Comparison of ENCODE assay signal across 15 cellular contexts in genomic region chr2:51995293-51995692, GRCh38.
A peak's percentile ranks its signal among the peaks of the same experiment; 100 is the strongest.
DNase-seq lines count a peak whose midpoint lies in the region; ATAC-seq and TF ChIP-seq lines count a peak whose summit lies in the region.
"Had no signal": no experiment of that assay in that cellular context is flagged by ENCODE, and none has a peak within 500 bp of the region (broad histone marks: within the 10 kb centered on the region; RNA-seq: fewer than 3 reads in every experiment).

No MANE protein-coding gene starts in this region.

- H3K4me1 Mint-ChIP-seq in activated T-cell treated with anti-CD3 and anti-CD28 coated beads, Interleukin-2, amount 50 U/mL, for 4 hours (ENCODE audit: low read depth) = no peaks in the 10 kb centered on the region
- H3K4me1 Mint-ChIP-seq: neural crest cell had no signal

- no peaks in the 10 kb centered on the region for H3K9me3 ChIP-seq in AG04450 (ENCODE audit: control insufficient read depth, insufficient read depth, low read length)
- H3K9me3 ChIP-seq: Peyer's patch had no signal

- TF ChIP-seq CTCF in AG04450 (IDR thresholded peaks at IDR 0.05; ENCODE audit: low read depth, low read length) (no peak), astrocyte of the spinal cord (IDR thresholded peaks at IDR 0.05; ENCODE audit: low read depth, low read length) (no peak)

- DNase-seq in AG04450 (ENCODE audit: low read depth, low spot score) = peak; percentile 36
- DNase-seq in HCEC 1CT = peak; percentile 84
- DNase-seq in astrocyte of the spinal cord (ENCODE audit: low read depth, low spot score) = peak; percentile 83
- DNase-seq in glomerular visceral epithelial cell (ENCODE audit: extremely low spot score) = peak; percentile 7
- no peak for DNase-seq in activated naive CD4-positive, alpha-beta T cell treated with anti-CD3 and anti-CD28 coated beads, Interleukin-2, amount 50 U/mL, for 16 hours
- no peak for DNase-seq in activated T-cell treated with anti-CD3 and anti-CD28 coated beads, Interleukin-2, amount 50 U/mL, for 4 hours
- no peak for DNase-seq in NCI-H1417 treated with DMSO at 0.1 percent for 48 hours (lab: John Stamatoyannopoulos, UW)
- DNase-seq: activated CD4-positive, alpha-beta T cell treated with anti-CD3 and anti-CD28 coated beads, Interleukin-2, amount 50 U/mL, for 4 hours; glutamatergic neuron; NCI-H1092 treated with DMSO at 0.1 percent for 48 hours; Peyer's patch; retina had no signal

- H3K27ac ChIP-seq in AG04450 (ENCODE audit: low read depth, low read length) = no peak overlapping the region
- H3K27ac ChIP-seq: Peyer's patch had no signal

- in situ Hi-C loops in astrocyte of the spinal cord (cut with HindIII; ENCODE audit: low sequenced_read_pairs) = no loop called here

- no peaks in the 10 kb centered on the region for H3K36me3 Mint-ChIP-seq in activated T-cell treated with anti-CD3 and anti-CD28 coated beads, Interleukin-2, amount 50 U/mL, for 4 hours (ENCODE audit: insufficient read depth)
- H3K36me3 Mint-ChIP-seq: activated naive CD8-positive, alpha-beta T cell had no signal

- CTCF ChIA-PET in AG04450 (lab: Charles Lee) = no interaction called here

- POLR2A ChIA-PET in AG04450 (lab: Yijun Ruan, JAX) = no interaction called here

- peaks cover 4% of the 10 kb centered on the region for H3K9me3 Mint-ChIP-seq in activated T-cell treated with anti-CD3 and anti-CD28 coated beads, Interleukin-2, amount 50 U/mL, for 4 hours

- no peak overlapping the region for H3K4me3 Mint-ChIP-seq in activated T-cell treated with anti-CD3 and anti-CD28 coated beads, Interleukin-2, amount 50 U/mL, for 4 hours
- H3K4me3 Mint-ChIP-seq: activated naive CD8-positive, alpha-beta T cell; neural crest cell had no signal

- no peak overlapping the region for H3K4me3 ChIP-seq in AG04450 (ENCODE audit: low read depth, low read length)
- no peak overlapping the region for H3K4me3 ChIP-seq in astrocyte of the spinal cord (ENCODE audit: low read depth, low read length)
- H3K4me3 ChIP-seq: Peyer's patch had no signal

- no peaks in the 10 kb centered on the region for H3K27me3 ChIP-seq in AG04450 (ENCODE audit: control insufficient read depth, insufficient read depth, low read length)
- H3K27me3 ChIP-seq: Peyer's patch had no signal

- no peak for ATAC-seq in GM21786 (IDR thresholded peaks at IDR 0.05; ENCODE audit: unreplicated experiment)
- ATAC-seq in activated T-cell treated with anti-CD3 and anti-CD28 coated beads, Interleukin-2, amount 50 U/mL, for 4 hours = no peak

- no peaks in the 10 kb centered on the region for H3K27me3 Mint-ChIP-seq in activated T-cell treated with anti-CD3 and anti-CD28 coated beads, Interleukin-2, amount 50 U/mL, for 4 hours (ENCODE audit: low read depth)
- H3K27me3 Mint-ChIP-seq: activated naive CD8-positive, alpha-beta T cell had no signal

Comparison
In these comparisons a context has a peak if more than half of its experiments do, and no peak if none do; other contexts are left out.
1. DNase-seq: peak in AG04450 (single experiment), HCEC 1CT (single experiment), astrocyte of the spinal cord (single experiment) and glomerular visceral epithelial cell (single experiment); none in activated naive CD4-positive, alpha-beta T cell treated with anti-CD3 and anti-CD28 coated beads, Interleukin-2, amount 50 U/mL, for 16 hours (single experiment), activated T-cell treated with anti-CD3 and anti-CD28 coated beads, Interleukin-2, amount 50 U/mL, for 4 hours (single experiment) and NCI-H1417 treated with DMSO at 0.1 percent for 48 hours (single experiment).